15 cellular contexts compared by ENCODE assay signal in the genomic region with DNA sequence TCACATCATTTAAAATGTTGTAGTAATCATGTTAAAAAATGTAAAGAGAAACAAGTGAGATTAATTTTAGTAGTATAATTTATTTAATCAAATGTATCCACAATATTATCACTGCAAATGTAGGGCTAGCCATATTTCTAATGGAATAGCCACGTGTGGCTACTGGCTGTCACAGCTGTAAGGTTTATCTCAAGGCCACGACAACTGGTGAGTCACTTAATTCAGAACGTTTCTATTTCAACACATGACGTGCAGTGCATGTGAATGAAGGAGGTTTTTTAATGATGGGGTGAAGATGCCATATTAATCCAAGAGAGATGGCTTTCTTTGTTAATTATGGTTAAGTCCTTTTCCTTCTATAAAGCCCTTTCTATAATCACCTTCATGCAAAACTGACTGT.
DNase-seq lines count a peak whose midpoint lies in the region; ATAC-seq and TF ChIP-seq lines count a peak whose summit lies in the region.
"Had no signal": no experiment of that assay in that cellular context is flagged by ENCODE, and none has a peak within 500 bp of the region (broad histone marks: within the 10 kb centered on the region; RNA-seq: fewer than 3 reads in every experiment).

No MANE protein-coding gene starts in this region.

- H3K9me3 ChIP-seq in IMR-90 (ENCODE audit: control insufficient read depth, insufficient read depth, low read length) (no peaks in the 10 kb centered on the region), mammary epithelial cell (replicated peaks; ENCODE audit: insufficient read depth, low read length) (no peaks in the 10 kb centered on the region), skeletal muscle tissue (ENCODE audit: control insufficient read depth in 3 of 3, low read length in 3 of 3) (no peaks in the 10 kb centered on the region), PC-3 (ENCODE audit: low read length) (no peaks in the 10 kb centered on the region)
- H3K9me3 ChIP-seq: mucosa of descending colon, SJSA1, tibial nerve had no signal

- no peak for TF ChIP-seq RAD21 in IMR-90 (IDR thresholded peaks at IDR 0.05; ENCODE audit: low read length)

- H2AK9ac ChIP-seq in IMR-90 (replicated peaks; ENCODE audit: low read depth, low read length, poor library complexity): no peak overlapping the region

- H2BK120ac ChIP-seq in IMR-90 (ENCODE audit: low read depth, low read length): no peak overlapping the region

- no peak overlapping the region for H3K18ac ChIP-seq in IMR-90 (ENCODE audit: low read depth, low read length)

- H2AFZ ChIP-seq in IMR-90 (replicated peaks; ENCODE audit: low read length, poor library complexity) (no peak overlapping the region), mammary epithelial cell (ENCODE audit: low read depth, low read length) (no peak overlapping the region), PC-3 (ENCODE audit: low read length) (no peak overlapping the region)

- H4K91ac ChIP-seq in IMR-90 (ENCODE audit: insufficient read depth, low read depth, low read length): no peak overlapping the region

- no peaks in the 10 kb centered on the region for H3K79me2 ChIP-seq in mammary epithelial cell (ENCODE audit: insufficient read depth, low read length)
- no peaks in the 10 kb centered on the region for H3K79me2 ChIP-seq in PC-3 (ENCODE audit: low read length)

- no CpG with 5 or more reads among the region's 4 CpGs for WGBS in IMR-90 (ENCODE audit: extremely low coverage in 2 of 2, insufficient read length in 1 of 2), 2 experiments
- WGBS in mammary epithelial cell (ENCODE audit: low coverage, missing lambda C conversion rate): 79% methylated on average over 4 of the region's 4 CpGs

- H3K4ac ChIP-seq in IMR-90 (ENCODE audit: low read depth, low read length): no peak overlapping the region

- H3K4me3 ChIP-seq in IMR-90 (ENCODE audit: insufficient read depth, low read depth, low read length): no peak overlapping the region
- H3K4me3 ChIP-seq in mammary epithelial cell (replicated peaks in 1 of 3; ENCODE audit: insufficient read depth in 1 of 3, low read depth in 2 of 3, low read length in 3 of 3): no peak overlapping the region
- no peak overlapping the region for H3K4me3 ChIP-seq in skeletal muscle tissue (ENCODE audit: low read length in 3 of 3)
- no peak overlapping the region for H3K4me3 ChIP-seq in PC-3 (ENCODE audit: low read length)
- H3K4me3 ChIP-seq: mucosa of descending colon, SJSA1, tibial nerve had no signal

- POLR2A ChIA-PET in IMR-90 (lab: Charles Lee; ENCODE audit: unreplicated experiment) (no interaction called here), PC-3 (lab: Charles Lee; ENCODE audit: unreplicated experiment) (no interaction called here)

- H3K79me1 ChIP-seq in IMR-90 (ENCODE audit: low read depth in 1 of 2, low read length in 2 of 2): peaks cover 0 to 7% of the 10 kb centered on the region in 2 experiments; a peak in 1 of 4 replicates

- BruUV-seq in IMR-90 (replicated peaks; lab: Mats Ljungman, UMichigan) (no TSS peak), mammary epithelial cell (replicated peaks; lab: Mats Ljungman, UMichigan) (no TSS peak), PC-3 (replicated peaks; lab: Mats Ljungman, UMichigan) (no TSS peak)

- H3K27ac ChIP-seq in IMR-90 (ENCODE audit: insufficient read depth, low read length) (no peak overlapping the region), mammary epithelial cell (ENCODE audit: insufficient read depth, low read depth, low read length) (no peak overlapping the region), skeletal muscle tissue (ENCODE audit: low read depth, low read length) (peak overlapping the region; percentile 75), PC-3 (ENCODE audit: low read length) (no peak overlapping the region), caudate nucleus (ENCODE audit: low read depth, low read length) (no peak overlapping the region)
- H3K27ac ChIP-seq: SJSA1 had no signal

- CTCF ChIA-PET in IMR-90 (lab: Yijun Ruan, JAX) (interaction anchor here (1.2 kb wide), 1 partner anchor 8 kb away, joined by 7 read pairs; no protein-coding TSS in a partner anchor), mammary epithelial cell (lab: Charles Lee; ENCODE audit: low non-redundant PET) (no interaction called here), PC-3 (lab: Charles Lee) (no interaction called here)

- no peak overlapping the region for H2AK5ac ChIP-seq in IMR-90 (ENCODE audit: low read depth, low read length)

- TF ChIP-seq CTCF in IMR-90 (conservative IDR thresholded peaks at IDR 0.05; ENCODE audit: low read depth, low read length): no peak
- TF ChIP-seq CTCF in mammary epithelial cell (conservative IDR thresholded peaks at IDR 0.05 in 1 of 2, IDR thresholded peaks at IDR 0.05 in 1 of 2; ENCODE audit: extremely low read depth in 1 of 2, insufficient read depth in 1 of 2, low read depth in 1 of 2, low read length in 2 of 2): no peak
- no peak for TF ChIP-seq CTCF in PC-3 (conservative IDR thresholded peaks at IDR 0.05; ENCODE audit: low read depth, low read length)
- TF ChIP-seq CTCF in omental fat pad (IDR thresholded peaks at IDR 0.05): no peak

- H3K9me2 ChIP-seq in PC-3 (replicated peaks; ENCODE audit: low read length): no peaks in the 10 kb centered on the region

- 0 out of 2 replicates have a peak, but pooled peaks cover 3% of the 10 kb centered on the region for H3K9me1 ChIP-seq in IMR-90 (ENCODE audit: insufficient read depth, low read length)

- no peak overlapping the region for H3K4me2 ChIP-seq in IMR-90 (ENCODE audit: low read depth, low read length)
- H3K4me2 ChIP-seq in mammary epithelial cell (ENCODE audit: insufficient read depth, low read depth, low read length): no peak overlapping the region
- no peak overlapping the region for H3K4me2 ChIP-seq in PC-3 (ENCODE audit: low read length)

- no peak overlapping the region for H2BK20ac ChIP-seq in IMR-90 (ENCODE audit: low read depth, low read length)

- dilution Hi-C loops in IMR-90 (cut with HindIII; ENCODE audit: low sequenced_read_pairs, unreplicated experiment): no loop called here
- dilution Hi-C loops in mammary epithelial cell (cut with HindIII; ENCODE audit: low sequenced_read_pairs): no loop called here

- H2BK5ac ChIP-seq in IMR-90 (ENCODE audit: low read depth, low read length, poor library complexity, severe bottlenecking): no peak overlapping the region

- no peak overlapping the region for H2BK15ac ChIP-seq in IMR-90 (ENCODE audit: low read depth, low read length)

- H3K14ac ChIP-seq in IMR-90 (replicated peaks; ENCODE audit: low read depth, low read length): no peak overlapping the region

- H3K36me3 ChIP-seq in IMR-90 (ENCODE audit: control insufficient read depth, insufficient read depth, low read length) (no peaks in the 10 kb centered on the region), mammary epithelial cell (ENCODE audit: insufficient read depth, low read length) (no peaks in the 10 kb centered on the region), skeletal muscle tissue (ENCODE audit: control insufficient read depth in 3 of 3, insufficient read depth in 3 of 3, low read length in 3 of 3) (peaks cover 0 to 1% (median 0%) of the 10 kb centered on the region in 3 donors), PC-3 (ENCODE audit: low read depth, low read length) (no peaks in the 10 kb centered on the region)
- H3K36me3 ChIP-seq: SJSA1, tibial nerve had no signal

- H3K4me1 ChIP-seq in IMR-90 (ENCODE audit: control insufficient read depth, insufficient read depth, low read length) (peaks cover 2% of the 10 kb centered on the region; the same call in 1 of the 2 replicates), mammary epithelial cell (ENCODE audit: insufficient read depth, low read length) (no peaks in the 10 kb centered on the region), skeletal muscle tissue (ENCODE audit: control insufficient read depth in 3 of 3, insufficient read depth in 3 of 3, low read length in 3 of 3) (peaks cover 33 to 43% (median 41%) of the 10 kb centered on the region in 3 donors), PC-3 (ENCODE audit: insufficient read depth, low read length) (no peaks in the 10 kb centered on the region)
- H3K4me1 ChIP-seq: SJSA1 had no signal

- no peak for TF ChIP-seq POLR2A in IMR-90 (IDR thresholded peaks at IDR 0.05; ENCODE audit: low read depth, low read length)

- in situ Hi-C loops in IMR-90 (cut with MboI; ENCODE audit: low sequenced_read_pairs): no loop called here
- in situ Hi-C loops in mammary epithelial cell (cut with MboI; ENCODE audit: low sequenced_read_pairs in 2 of 2): no loop called here

- H4K8ac ChIP-seq in IMR-90 (ENCODE audit: low read depth in 2 of 2, low read length in 2 of 2): no peak overlapping the region

- H3K9ac ChIP-seq in IMR-90 (ENCODE audit: low read depth, low read length): no peak overlapping the region
- no peak overlapping the region for H3K9ac ChIP-seq in mammary epithelial cell (ENCODE audit: insufficient read depth, low read length)
- no peak overlapping the region for H3K9ac ChIP-seq in skeletal muscle tissue (ENCODE audit: low read depth in 1 of 3, low read length in 3 of 3)
- no peak overlapping the region for H3K9ac ChIP-seq in PC-3 (ENCODE audit: low read length)

- intact Hi-C loops in IMR-90 (cut with micrococcal nuclease) (no loop called here), mammary epithelial cell (cut with micrococcal nuclease) (no loop called here), left cardiac atrium (cut with DNase I) (loop anchor here in 1 of 2 donors (10.0 kb wide), 1 partner anchor 67 kb away; no protein-coding TSS in a partner anchor), PC-3 (cut with micrococcal nuclease) (no loop called here)

- H3K27me3 ChIP-seq in IMR-90 (ENCODE audit: control insufficient read depth, insufficient read depth, low read length): no peaks in the 10 kb centered on the region
- H3K27me3 ChIP-seq in mammary epithelial cell (ENCODE audit: insufficient read depth, low read length): no peaks in the 10 kb centered on the region
- H3K27me3 ChIP-seq in skeletal muscle tissue (ENCODE audit: control insufficient read depth in 3 of 3, insufficient read depth in 3 of 3, low read length in 3 of 3): no peaks in the 10 kb centered on the region
- H3K27me3 ChIP-seq in PC-3 (ENCODE audit: low read length): no peaks in the 10 kb centered on the region
- H3K27me3 ChIP-seq: SJSA1, tibial nerve had no signal

- DNase-seq in IMR-90 (peak; percentile 64), mammary epithelial cell (peak; percentile 4), left cardiac atrium (no peak), PC-3 (no peak), caudate nucleus (lab: John Stamatoyannopoulos, UW) (no peak), omental fat pad (ENCODE audit: low spot score) (no peak), HT-29 (ENCODE audit: low spot score) (no peak)
- DNase-seq: activated CD4-positive, alpha-beta T cell treated with anti-CD3 and anti-CD28 coated beads, Interleukin-2, amount 10 ng/mL, durations not matched to agents 7 days and 5 days; activated T-cell treated with anti-CD3 and anti-CD28 coated beads, Interleukin-2, amount 50 U/mL, for 48 hours; amniotic stem cell; glutamatergic neuron; mucosa of descending colon had no signal

- ATAC-seq in IMR-90 (ENCODE audit: low read depth) (no peak), left cardiac atrium (peak; percentile 43 to 71), PC-3 (no peak), omental fat pad (ENCODE audit: low FRiP score) (no peak)
- ATAC-seq: mucosa of descending colon had no signal

- H3F3A ChIP-seq in PC-3 (ENCODE audit: low read length, unreplicated experiment): no peaks in the 10 kb centered on the region

- no peak overlapping the region for H4K5ac ChIP-seq in IMR-90 (ENCODE audit: low read depth, low read length)

- no peak overlapping the region for H3K23ac ChIP-seq in IMR-90 (ENCODE audit: low read depth, low read length)

- no peak overlapping the region for H3K56ac ChIP-seq in IMR-90 (ENCODE audit: extremely low read depth, insufficient read depth, low read length)

- no peaks in the 10 kb centered on the region for H4K20me1 ChIP-seq in IMR-90 (ENCODE audit: insufficient read depth, low read length)
- no peaks in the 10 kb centered on the region for H4K20me1 ChIP-seq in mammary epithelial cell (ENCODE audit: insufficient read depth, low read length)
- H4K20me1 ChIP-seq in PC-3 (ENCODE audit: low read length): no peaks in the 10 kb centered on the region

Comparison
In these comparisons a context has a peak if more than half of its experiments do, and no peak if none do; other contexts are left out.
1. ATAC-seq: peak in left cardiac atrium (2 of 2); none in IMR-90 (single experiment), PC-3 (single experiment) and omental fat pad (single experiment).
2. DNase-seq: peak in IMR-90 (single experiment) and mammary epithelial cell (single experiment); none in left cardiac atrium (single experiment), PC-3 (single experiment), caudate nucleus (0 of 61), omental fat pad (single experiment) and HT-29 (single experiment).